8 cellular contexts compared by ENCODE assay signal in genomic region chr10:79445708-79446450, GRCh38. TPM values are rescaled to one million over a fixed set of nuclear protein-coding genes. Genes with fewer than 3 reads are reported as not detected.
A peak's percentile ranks its signal among the peaks of the same experiment; 100 is the strongest.
DNase-seq lines count a peak whose midpoint lies in the region; ATAC-seq and FAIRE-seq lines count a peak whose summit lies in the region.

No MANE protein-coding gene starts in this region.

- H3K9ac ChIP-seq in NT2/D1 (ENCODE audit: insufficient read length, low read depth): peak overlapping the region; percentile 67

- H3K9me3 ChIP-seq in NT2/D1 (ENCODE audit: insufficient read depth, low read length): no peaks in the 10 kb centered on the region

- peak; percentile 88 for FAIRE-seq in HTR-8/SVneo (lab: Jason Lieb, UNC)
- peak; percentile 23 for FAIRE-seq in endometrium (lab: Jason Lieb, UNC)

- DNase-seq in COLO668 (lab: John Stamatoyannopoulos, UW; ENCODE audit: unreplicated experiment): peak; percentile 72
- DNase-seq in HTR-8/SVneo (ENCODE audit: insufficient read length, low spot score): peak; percentile 96
- DNase-seq in NT2/D1 (ENCODE audit: low read depth, low spot score): peak; percentile 93
- DNase-seq in activated CD8-positive, alpha-beta memory T cell treated with anti-CD3 and anti-CD28 coated beads, Interleukin-2, amount 50 U/mL, for 4 hours: peak; percentile 94
- peak; percentile 99 for DNase-seq in mesenteric fat pad (ENCODE audit: low spot score)
- peak; percentile 94 for DNase-seq in stimulated activated CD8-positive, alpha-beta memory T cell treated with anti-CD3 and anti-CD28 coated beads, Interleukin-12 subunit alpha, Interleukin-12 subunit beta, amount 100 ng/mL, for 4 hours (ENCODE audit: low read depth)

- H3K4me3 ChIP-seq in NT2/D1 (ENCODE audit: insufficient read length, low read depth): peak overlapping the region; percentile 39

- peaks cover 8% of the 10 kb centered on the region for H3K4me1 ChIP-seq in NT2/D1 (ENCODE audit: insufficient read depth, insufficient read length)

- H3K27me3 ChIP-seq in NT2/D1 (ENCODE audit: insufficient read depth, insufficient read length): peaks cover 31% of the 10 kb centered on the region

- peak; percentile 96 for ATAC-seq in GM21390 (IDR thresholded peaks at IDR 0.05; ENCODE audit: unreplicated experiment)

- no peaks in the 10 kb centered on the region for H3K36me3 ChIP-seq in NT2/D1 (ENCODE audit: insufficient read depth, insufficient read length, low read length)

RNA-seq across cellular contexts. Expression of gene ZCCHC24, which starts 0.5 kb away (rescaled TPM):
- 90.8 TPM for total RNA-seq in mesenteric fat pad

Comparison
In these comparisons a context has a peak if more than half of its experiments do, and no peak if none do; other contexts are left out.
1. Peak in every context shown above with its lines: DNase-seq, ATAC-seq and H3K4me3 ChIP-seq.